2 cellular contexts compared by ENCODE assay signal in the genomic region with DNA sequence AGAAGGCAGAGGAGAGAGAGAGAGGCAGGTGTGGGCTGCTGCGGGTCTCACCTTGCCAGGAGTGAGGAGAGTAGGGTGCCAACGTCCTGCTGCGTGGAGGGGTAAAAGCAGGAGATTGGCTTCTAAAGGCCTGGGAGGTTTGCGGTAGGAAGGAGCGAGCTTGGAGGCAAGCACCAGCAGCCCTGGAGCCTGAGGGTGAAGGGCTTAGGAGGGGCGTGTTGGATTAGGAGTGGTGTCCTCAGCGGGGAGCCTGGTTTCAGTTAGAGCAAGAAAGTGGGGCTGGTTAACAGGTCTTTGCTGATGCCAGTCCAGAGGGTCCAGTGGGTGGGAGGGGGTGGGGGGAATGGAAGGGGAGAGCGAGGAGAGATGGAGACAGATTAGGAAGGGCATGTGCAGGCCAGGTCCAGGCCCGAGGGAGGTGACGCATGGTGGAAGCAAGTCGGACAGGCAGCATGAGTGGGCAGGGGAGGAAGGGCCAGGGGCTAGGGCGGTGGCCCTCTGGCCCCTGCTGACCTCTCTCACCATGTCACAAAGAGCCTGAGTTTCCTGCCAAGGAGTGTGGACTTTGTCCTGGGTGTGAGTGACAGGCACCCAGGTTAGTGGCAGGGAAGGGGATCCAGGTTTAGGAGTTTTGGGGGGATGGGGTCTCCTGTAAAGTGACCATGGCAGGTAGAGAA.
TF ChIP-seq lines count a peak whose summit lies in the region.

No MANE protein-coding gene starts in this region.

TF ChIP-seq in SK-N-SH, 30 proteins besides CTCF, POLR2A, EP300 and RAD21 (continued from another document):
- TF ChIP-seq, protein P1, sequence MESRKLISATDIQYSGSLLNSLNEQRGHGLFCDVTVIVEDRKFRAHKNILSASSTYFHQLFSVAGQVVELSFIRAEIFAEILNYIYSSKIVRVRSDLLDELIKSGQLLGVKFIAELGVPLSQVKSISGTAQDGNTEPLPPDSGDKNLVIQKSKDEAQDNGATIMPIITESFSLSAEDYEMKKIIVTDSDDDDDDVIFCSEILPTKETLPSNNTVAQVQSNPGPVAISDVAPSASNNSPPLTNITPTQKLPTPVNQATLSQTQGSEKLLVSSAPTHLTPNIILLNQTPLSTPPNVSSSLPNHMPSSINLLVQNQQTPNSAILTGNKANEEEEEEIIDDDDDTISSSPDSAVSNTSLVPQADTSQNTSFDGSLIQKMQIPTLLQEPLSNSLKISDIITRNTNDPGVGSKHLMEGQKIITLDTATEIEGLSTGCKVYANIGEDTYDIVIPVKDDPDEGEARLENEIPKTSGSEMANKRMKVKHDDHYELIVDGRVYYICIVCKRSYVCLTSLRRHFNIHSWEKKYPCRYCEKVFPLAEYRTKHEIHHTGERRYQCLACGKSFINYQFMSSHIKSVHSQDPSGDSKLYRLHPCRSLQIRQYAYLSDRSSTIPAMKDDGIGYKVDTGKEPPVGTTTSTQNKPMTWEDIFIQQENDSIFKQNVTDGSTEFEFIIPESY (IDR thresholded peaks at IDR 0.05; ENCODE audit: borderline replicate concordance, low read depth) = no peak
- TF ChIP-seq, protein P2, sequence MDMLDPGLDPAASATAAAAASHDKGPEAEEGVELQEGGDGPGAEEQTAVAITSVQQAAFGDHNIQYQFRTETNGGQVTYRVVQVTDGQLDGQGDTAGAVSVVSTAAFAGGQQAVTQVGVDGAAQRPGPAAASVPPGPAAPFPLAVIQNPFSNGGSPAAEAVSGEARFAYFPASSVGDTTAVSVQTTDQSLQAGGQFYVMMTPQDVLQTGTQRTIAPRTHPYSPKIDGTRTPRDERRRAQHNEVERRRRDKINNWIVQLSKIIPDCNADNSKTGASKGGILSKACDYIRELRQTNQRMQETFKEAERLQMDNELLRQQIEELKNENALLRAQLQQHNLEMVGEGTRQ (IDR thresholded peaks at IDR 0.05; ENCODE audit: borderline replicate concordance, low read depth, low read length) = no peak
- TF ChIP-seq NFIC (IDR thresholded peaks at IDR 0.05; ENCODE audit: borderline replicate concordance) (no peak), JUND (IDR thresholded peaks at IDR 0.05) (no peak), GABPA (IDR thresholded peaks at IDR 0.05; ENCODE audit: low read depth) (no peak), FOSL2 (IDR thresholded peaks at IDR 0.05; ENCODE audit: borderline replicate concordance, low read depth) (no peak), EZH2phosphoT487 (IDR thresholded peaks at IDR 0.05; ENCODE audit: borderline replicate concordance, low read depth) (no peak)
- TF ChIP-seq, protein P3, sequence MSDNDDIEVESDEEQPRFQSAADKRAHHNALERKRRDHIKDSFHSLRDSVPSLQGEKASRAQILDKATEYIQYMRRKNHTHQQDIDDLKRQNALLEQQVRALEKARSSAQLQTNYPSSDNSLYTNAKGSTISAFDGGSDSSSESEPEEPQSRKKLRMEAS (IDR thresholded peaks at IDR 0.05; ENCODE audit: low read depth) = no peak

TF ChIP-seq in SK-N-SH treated with all-trans-retinoic acid at 6 μM for 48 hours, 23 proteins besides CTCF, POLR2A, EP300 and RAD21 (continued from another document):
- TF ChIP-seq, protein P4, sequence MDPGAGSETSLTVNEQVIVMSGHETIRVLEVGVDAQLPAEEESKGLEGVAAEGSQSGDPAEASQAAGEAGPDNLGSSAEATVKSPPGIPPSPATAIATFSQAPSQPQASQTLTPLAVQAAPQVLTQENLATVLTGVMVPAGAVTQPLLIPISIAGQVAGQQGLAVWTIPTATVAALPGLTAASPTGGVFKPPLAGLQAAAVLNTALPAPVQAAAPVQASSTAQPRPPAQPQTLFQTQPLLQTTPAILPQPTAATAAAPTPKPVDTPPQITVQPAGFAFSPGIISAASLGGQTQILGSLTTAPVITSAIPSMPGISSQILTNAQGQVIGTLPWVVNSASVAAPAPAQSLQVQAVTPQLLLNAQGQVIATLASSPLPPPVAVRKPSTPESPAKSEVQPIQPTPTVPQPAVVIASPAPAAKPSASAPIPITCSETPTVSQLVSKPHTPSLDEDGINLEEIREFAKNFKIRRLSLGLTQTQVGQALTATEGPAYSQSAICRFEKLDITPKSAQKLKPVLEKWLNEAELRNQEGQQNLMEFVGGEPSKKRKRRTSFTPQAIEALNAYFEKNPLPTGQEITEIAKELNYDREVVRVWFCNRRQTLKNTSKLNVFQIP (CRISPR knock-in tag; IDR thresholded peaks at IDR 0.05; ENCODE audit: borderline replicate concordance, low read depth) = no peak
